ENCODE assay signal across 8 cellular contexts in genomic region chr2:181678033-181678586, GRCh38. TPM values are rescaled to one million over a fixed set of nuclear protein-coding genes. Genes with fewer than 3 reads are reported as not detected.
DNase-seq lines count a peak whose midpoint lies in the region; ATAC-seq, FAIRE-seq and TF ChIP-seq lines count a peak whose summit lies in the region.

No MANE protein-coding gene starts in this region.

- H3K4me1 ChIP-seq in heart left ventricle = peaks cover 0 to 23% (median under 1%) of the 10 kb centered on the region in 12 donors

- H3K9me3 ChIP-seq in heart left ventricle = no peaks in the 10 kb centered on the region

- intact Hi-C loops in heart left ventricle (cut with DNase I) = no loop called here
- intact Hi-C loops in sciatic nerve (cut with DNase I) = no loop called here

- no peak overlapping the region for H3K4me3 ChIP-seq in heart left ventricle

- DNase-seq in GM19239 (ENCODE audit: insufficient read length, low spot score) = no peak
- DNase-seq in NOMO-1 (lab: John Stamatoyannopoulos, UW; ENCODE audit: unreplicated experiment in 2 of 2) = peak; percentile 26 to 28
- DNase-seq in activated naive CD4-positive, alpha-beta T cell treated with anti-CD3 and anti-CD28 coated beads, Interleukin-2, amount 10 ng/mL, durations not matched to agents 7 days and 5 days = peak; percentile 85
- peak; percentile 45 to 71 (median 65) for DNase-seq in heart left ventricle
- DNase-seq in sciatic nerve (ENCODE audit: low spot score) = peak; percentile 79
- DNase-seq in GM19240 (ENCODE audit: insufficient read length, low spot score) = no peak

- H3K27ac ChIP-seq in heart left ventricle = no peak overlapping the region

- peaks cover 4% of the 10 kb centered on the region for H3K9me3 Mint-ChIP-seq in activated naive CD4-positive, alpha-beta T cell treated with anti-CD3 and anti-CD28 coated beads, Interleukin-2, amount 10 ng/mL, durations not matched to agents 7 days and 5 days

- peak; percentile 61 to 86 (median 82) for ATAC-seq in heart left ventricle
- peak; percentile 77 for ATAC-seq in sciatic nerve
- ATAC-seq in HG03280 (IDR thresholded peaks at IDR 0.05; ENCODE audit: unreplicated experiment) = no peak
- ATAC-seq in HG03108 (IDR thresholded peaks at IDR 0.05; ENCODE audit: unreplicated experiment) = no peak

- H3K27me3 ChIP-seq in heart left ventricle = peaks cover 34 to 93% (median 60%) of the 10 kb centered on the region in 9 donors

- H3K27me3 Mint-ChIP-seq in activated naive CD4-positive, alpha-beta T cell treated with anti-CD3 and anti-CD28 coated beads, Interleukin-2, amount 10 ng/mL, durations not matched to agents 7 days and 5 days = peaks cover 71% of the 10 kb centered on the region

- H3K36me3 Mint-ChIP-seq in activated naive CD4-positive, alpha-beta T cell treated with anti-CD3 and anti-CD28 coated beads, Interleukin-2, amount 10 ng/mL, durations not matched to agents 7 days and 5 days = peaks cover 15% of the 10 kb centered on the region

- peak; percentile 39 for FAIRE-seq in GM19239 (lab: Jason Lieb, UNC)

- H3K4me1 Mint-ChIP-seq in activated naive CD4-positive, alpha-beta T cell treated with anti-CD3 and anti-CD28 coated beads, Interleukin-2, amount 10 ng/mL, durations not matched to agents 7 days and 5 days = peaks cover 40% of the 10 kb centered on the region

- H3K36me3 ChIP-seq in heart left ventricle = no peaks in the 10 kb centered on the region

- TF ChIP-seq CTCF in heart left ventricle (IDR thresholded peaks at IDR 0.05) = no peak

- CTCF ChIA-PET in activated naive CD4-positive, alpha-beta T cell treated with anti-CD3 and anti-CD28 coated beads, Interleukin-2, amount 10 ng/mL, durations not matched to agents 7 days and 5 days (lab: Charles Lee) = interaction anchor here (1.7 kb wide), 1 partner anchor 37 kb away, joined by 4 read pairs; no protein-coding TSS in a partner anchor

- TF ChIP-seq POLR2A in heart left ventricle (IDR thresholded peaks at IDR 0.05) = no peak

- WGBS in heart left ventricle, 4 donors = 6 to 10% (median 9%) methylated on average over 31 to 35 of the region's 35 CpGs

- peak overlapping the region; percentile 64 for H3K4me3 Mint-ChIP-seq in activated naive CD4-positive, alpha-beta T cell treated with anti-CD3 and anti-CD28 coated beads, Interleukin-2, amount 10 ng/mL, durations not matched to agents 7 days and 5 days

- peak overlapping the region; percentile 90 for H3K27ac Mint-ChIP-seq in activated naive CD4-positive, alpha-beta T cell treated with anti-CD3 and anti-CD28 coated beads, Interleukin-2, amount 10 ng/mL, durations not matched to agents 7 days and 5 days

RNA-seq across cellular contexts. Expression of gene NEUROD1, which starts 2.2 kb away (rescaled TPM):
- not detected for total RNA-seq in heart left ventricle
- polyA plus RNA-seq in heart left ventricle = not detected
- total RNA-seq in sciatic nerve = not detected

RNA-seq across cellular contexts. Expression of gene CERKL, which starts 21.2 kb away (rescaled TPM):
- total RNA-seq in heart left ventricle (not detected), sciatic nerve (not detected)
- not detected for polyA plus RNA-seq in heart left ventricle

Comparison
In these comparisons a context has a peak if more than half of its experiments do, and no peak if none do; other contexts are left out.
1. DNase-seq: peak in NOMO-1 (2 of 2), activated naive CD4-positive, alpha-beta T cell treated with anti-CD3 and anti-CD28 coated beads, Interleukin-2, amount 10 ng/mL, durations not matched to agents 7 days and 5 days (single experiment), heart left ventricle (5 of 5) and sciatic nerve (single experiment); none in GM19239 (single experiment) and GM19240 (single experiment).
2. ATAC-seq: peak in heart left ventricle (4 of 4) and sciatic nerve (single experiment); none in HG03280 (single experiment) and HG03108 (single experiment).